12 cellular contexts compared by ENCODE assay signal in genomic region chr6:133964052-133964451, GRCh38. TPM values are rescaled to one million over a fixed set of nuclear protein-coding genes. Genes with fewer than 3 reads are reported as not detected.
A peak's percentile ranks its signal among the peaks of the same experiment; 100 is the strongest.
DNase-seq lines count a peak whose midpoint lies in the region; ATAC-seq and TF ChIP-seq lines count a peak whose summit lies in the region.
"Had no signal": no experiment of that assay in that cellular context is flagged by ENCODE, and none has a peak within 500 bp of the region (broad histone marks: within the 10 kb centered on the region; RNA-seq: fewer than 3 reads in every experiment).

No MANE protein-coding gene starts in this region.

- peaks cover 46% of the 10 kb centered on the region for H4K20me1 ChIP-seq in Karpas-422 (ENCODE audit: insufficient read depth, low read depth, low read length)

- H3K27ac ChIP-seq in Karpas-422 (ENCODE audit: low read length) (no peak overlapping the region), heart right ventricle (no peak overlapping the region)
- H3K27ac ChIP-seq: thoracic aorta had no signal

- H3K9ac ChIP-seq in Karpas-422 (ENCODE audit: low read length) = no peak overlapping the region

- H3K79me2 ChIP-seq in Karpas-422 (ENCODE audit: low read length) = peaks cover 100% of the 10 kb centered on the region

- H3K4me2 ChIP-seq in Karpas-422 (ENCODE audit: low read depth, low read length, poor library complexity, severe bottlenecking) = no peak overlapping the region

- POLR2A ChIA-PET in activated CD4-positive, alpha-beta memory T cell treated with anti-CD3 and anti-CD28 coated beads for 36 hours (lab: Charles Lee) = interaction anchor here (0.6 to 1.5 kb wide), 2 partner anchors 10 to 25 kb away, joined by 3 read pairs; no protein-coding TSS in a partner anchor
- POLR2A ChIA-PET in activated CD4-positive, alpha-beta memory T cell treated with anti-CD3 and anti-CD28 coated beads, Interleukin-2, amount 10 ng/mL, durations not matched to agents 7 days and 5 days (lab: Charles Lee) = no interaction called here

- CTCF ChIA-PET in activated CD4-positive, alpha-beta memory T cell treated with anti-CD3 and anti-CD28 coated beads for 36 hours (lab: Charles Lee) = interaction anchor here (0.5 to 5.7 kb wide), 5 partner anchors 9 to 40 kb away, joined by 3 to 33 read pairs (median 3); partner anchors contain the start of gene TBPL1
- CTCF ChIA-PET in activated CD4-positive, alpha-beta memory T cell treated with anti-CD3 and anti-CD28 coated beads, Interleukin-2, amount 10 ng/mL, durations not matched to agents 7 days and 5 days (lab: Charles Lee) = interaction anchor here (0.7 kb wide), 1 partner anchor 55 kb away, joined by 3 read pairs; no protein-coding TSS in a partner anchor

- no peaks in the 10 kb centered on the region for H3K27me3 ChIP-seq in Karpas-422 (ENCODE audit: low read length)
- H3K27me3 ChIP-seq in heart right ventricle = no peaks in the 10 kb centered on the region

- peaks cover 36% of the 10 kb centered on the region for H3K4me1 ChIP-seq in Karpas-422 (ENCODE audit: low read length)
- peaks cover 0 to 26% (median 7%) of the 10 kb centered on the region in 9 donors for H3K4me1 ChIP-seq in heart right ventricle

- H3K4me3 Mint-ChIP-seq in activated CD4-positive, alpha-beta memory T cell treated with anti-CD3 and anti-CD28 coated beads for 36 hours = no peak overlapping the region
- H3K4me3 Mint-ChIP-seq in activated CD4-positive, alpha-beta memory T cell treated with anti-CD3 and anti-CD28 coated beads, Interleukin-2, amount 10 ng/mL, durations not matched to agents 7 days and 5 days = no peak overlapping the region
- H3K4me3 Mint-ChIP-seq in activated T-helper 2 cell treated with anti-CD3 and anti-CD28 coated beads, Interferon-gamma antibody, Interleukin-2, Interleukin-4, amounts not matched to agents 10 μg/mL and 5 μg/mL and 100 μg/mL, durations not matched to agents 14 hours and 24 hours and 36 hours (ENCODE audit: low read depth) = no peak overlapping the region
- H3K4me3 Mint-ChIP-seq: activated CD4-positive, alpha-beta T cell treated with anti-CD3 and anti-CD28 coated beads, Interleukin-2, amount 10 ng/mL, durations not matched to agents 24 days and 14 days had no signal

- no peaks in the 10 kb centered on the region for H3K9me2 ChIP-seq in Karpas-422 (replicated peaks; ENCODE audit: insufficient read depth, low read length)

- peak overlapping the region; percentile 5 for H3K27ac Mint-ChIP-seq in activated CD4-positive, alpha-beta memory T cell treated with anti-CD3 and anti-CD28 coated beads for 36 hours
- no peak overlapping the region for H3K27ac Mint-ChIP-seq in activated CD4-positive, alpha-beta memory T cell treated with anti-CD3 and anti-CD28 coated beads, Interleukin-2, amount 10 ng/mL, durations not matched to agents 7 days and 5 days
- H3K27ac Mint-ChIP-seq in activated T-helper 2 cell treated with anti-CD3 and anti-CD28 coated beads, Interferon-gamma antibody, Interleukin-2, Interleukin-4, amounts not matched to agents 10 μg/mL and 5 μg/mL and 100 μg/mL, durations not matched to agents 14 hours and 24 hours and 36 hours = no peak overlapping the region
- H3K27ac Mint-ChIP-seq: activated CD4-positive, alpha-beta T cell treated with anti-CD3 and anti-CD28 coated beads, Interleukin-2, amount 10 ng/mL, durations not matched to agents 24 days and 14 days had no signal

- WGBS in heart right ventricle, 2 donors = 89% methylated on average over 1 of the region's 1 CpG

- H3K4me1 Mint-ChIP-seq in activated CD4-positive, alpha-beta memory T cell treated with anti-CD3 and anti-CD28 coated beads for 36 hours (ENCODE audit: low read depth) = peaks cover 62% of the 10 kb centered on the region
- H3K4me1 Mint-ChIP-seq in activated CD4-positive, alpha-beta memory T cell treated with anti-CD3 and anti-CD28 coated beads, Interleukin-2, amount 10 ng/mL, durations not matched to agents 7 days and 5 days = peaks cover 36% of the 10 kb centered on the region
- peaks cover 20% of the 10 kb centered on the region for H3K4me1 Mint-ChIP-seq in activated T-helper 2 cell treated with anti-CD3 and anti-CD28 coated beads, Interferon-gamma antibody, Interleukin-2, Interleukin-4, amounts not matched to agents 10 μg/mL and 5 μg/mL and 100 μg/mL, durations not matched to agents 14 hours and 24 hours and 36 hours (ENCODE audit: low read depth)

- H3K36me3 Mint-ChIP-seq in activated CD4-positive, alpha-beta memory T cell treated with anti-CD3 and anti-CD28 coated beads for 36 hours = no peaks in the 10 kb centered on the region
- H3K36me3 Mint-ChIP-seq in activated CD4-positive, alpha-beta memory T cell treated with anti-CD3 and anti-CD28 coated beads, Interleukin-2, amount 10 ng/mL, durations not matched to agents 7 days and 5 days (ENCODE audit: low read depth) = peaks cover 6% of the 10 kb centered on the region
- H3K36me3 Mint-ChIP-seq in activated T-helper 2 cell treated with anti-CD3 and anti-CD28 coated beads, Interferon-gamma antibody, Interleukin-2, Interleukin-4, amounts not matched to agents 10 μg/mL and 5 μg/mL and 100 μg/mL, durations not matched to agents 14 hours and 24 hours and 36 hours (ENCODE audit: low read depth) = no peaks in the 10 kb centered on the region

- DNase-seq in activated CD4-positive, alpha-beta memory T cell treated with anti-CD3 and anti-CD28 coated beads for 36 hours = no peak
- DNase-seq in activated CD4-positive, alpha-beta memory T cell treated with anti-CD3 and anti-CD28 coated beads, Interleukin-2, amount 10 ng/mL, durations not matched to agents 7 days and 5 days = no peak
- DNase-seq in NCI-H226 (peak; percentile 85), retinal pigment epithelial cell (ENCODE audit: low read depth) (peak; percentile 74), Karpas-422 (no peak), heart right ventricle (no peak)
- no peak for DNase-seq in activated T-helper 2 cell treated with anti-CD3 and anti-CD28 coated beads, Interferon-gamma antibody, Interleukin-2, Interleukin-4, amounts not matched to agents 10 μg/mL and 5 μg/mL and 100 μg/mL, durations not matched to agents 14 hours and 24 hours and 36 hours (ENCODE audit: low spot score)
- DNase-seq: activated CD4-positive, alpha-beta T cell treated with anti-CD3 and anti-CD28 coated beads, Interleukin-2, amount 10 ng/mL, durations not matched to agents 24 days and 14 days; NCI-H1417 treated with DMSO at 0.1 percent for 48 hours; retina had no signal

- H3K9me3 ChIP-seq in Karpas-422 (ENCODE audit: low read length) (no peaks in the 10 kb centered on the region), heart right ventricle (no peaks in the 10 kb centered on the region)
- H3K9me3 ChIP-seq: thoracic aorta had no signal

- no peaks in the 10 kb centered on the region for H3K36me3 ChIP-seq in Karpas-422 (ENCODE audit: insufficient read depth, low read length)
- no peaks in the 10 kb centered on the region for H3K36me3 ChIP-seq in heart right ventricle
- H3K36me3 ChIP-seq: thoracic aorta had no signal

- intact Hi-C loops in activated CD4-positive, alpha-beta memory T cell treated with anti-CD3 and anti-CD28 coated beads for 36 hours (cut with micrococcal nuclease) = loop anchor here (1.0 to 5.0 kb wide), 2 partner anchors 11 to 473 kb away; partner anchors contain the start of gene TBPL1
- intact Hi-C loops in activated T-helper 2 cell treated with anti-CD3 and anti-CD28 coated beads, Interferon-gamma antibody, Interleukin-2, Interleukin-4, amounts not matched to agents 10 μg/mL and 5 μg/mL and 100 μg/mL, durations not matched to agents 14 hours and 24 hours and 36 hours (cut with micrococcal nuclease) = no loop called here
- intact Hi-C loops in heart right ventricle (cut with DNase I) = no loop called here

- H3K9me3 Mint-ChIP-seq in activated CD4-positive, alpha-beta memory T cell treated with anti-CD3 and anti-CD28 coated beads for 36 hours = no peaks in the 10 kb centered on the region
- H3K9me3 Mint-ChIP-seq in activated CD4-positive, alpha-beta memory T cell treated with anti-CD3 and anti-CD28 coated beads, Interleukin-2, amount 10 ng/mL, durations not matched to agents 7 days and 5 days = no peaks in the 10 kb centered on the region
- no peaks in the 10 kb centered on the region for H3K9me3 Mint-ChIP-seq in activated T-helper 2 cell treated with anti-CD3 and anti-CD28 coated beads, Interferon-gamma antibody, Interleukin-2, Interleukin-4, amounts not matched to agents 10 μg/mL and 5 μg/mL and 100 μg/mL, durations not matched to agents 14 hours and 24 hours and 36 hours
- H3K9me3 Mint-ChIP-seq: activated CD4-positive, alpha-beta T cell treated with anti-CD3 and anti-CD28 coated beads, Interleukin-2, amount 10 ng/mL, durations not matched to agents 24 days and 14 days had no signal

- ATAC-seq in esophagus mucosa (peak; percentile 51), heart right ventricle (no peak)

- H3K27me3 Mint-ChIP-seq in activated CD4-positive, alpha-beta memory T cell treated with anti-CD3 and anti-CD28 coated beads for 36 hours = no peaks in the 10 kb centered on the region
- no peaks in the 10 kb centered on the region for H3K27me3 Mint-ChIP-seq in activated CD4-positive, alpha-beta memory T cell treated with anti-CD3 and anti-CD28 coated beads, Interleukin-2, amount 10 ng/mL, durations not matched to agents 7 days and 5 days
- no peaks in the 10 kb centered on the region for H3K27me3 Mint-ChIP-seq in activated T-helper 2 cell treated with anti-CD3 and anti-CD28 coated beads, Interferon-gamma antibody, Interleukin-2, Interleukin-4, amounts not matched to agents 10 μg/mL and 5 μg/mL and 100 μg/mL, durations not matched to agents 14 hours and 24 hours and 36 hours (ENCODE audit: low read depth)
- H3K27me3 Mint-ChIP-seq: activated CD4-positive, alpha-beta T cell treated with anti-CD3 and anti-CD28 coated beads, Interleukin-2, amount 10 ng/mL, durations not matched to agents 24 days and 14 days had no signal

- no peak for TF ChIP-seq CTCF in retinal pigment epithelial cell (conservative IDR thresholded peaks at IDR 0.05; ENCODE audit: low read depth, low read length)
- TF ChIP-seq CTCF in heart right ventricle (IDR thresholded peaks at IDR 0.05) = no peak

- H2AFZ ChIP-seq in Karpas-422 (ENCODE audit: low read length) = no peak overlapping the region

- H3K4me3 ChIP-seq in retinal pigment epithelial cell (ENCODE audit: low read length) = no peak overlapping the region
- no peak overlapping the region for H3K4me3 ChIP-seq in Karpas-422 (ENCODE audit: low read length)
- H3K4me3 ChIP-seq in heart right ventricle = no peak overlapping the region
- H3K4me3 ChIP-seq: thoracic aorta had no signal

RNA-seq across cellular contexts. Expression of gene TBPL1, which starts 11.0 kb away (rescaled TPM):
- 10 to 100 TPM; 31.3 to 35.7 TPM for total RNA-seq in activated CD4-positive, alpha-beta memory T cell treated with anti-CD3 and anti-CD28 coated beads for 36 hours
- 10 to 100 TPM; 33.5 to 35.5 TPM for total RNA-seq in activated CD4-positive, alpha-beta memory T cell treated with anti-CD3 and anti-CD28 coated beads, Interleukin-2, amount 10 ng/mL, durations not matched to agents 7 days and 5 days
- 11.4 TPM for total RNA-seq in esophagus mucosa
- total RNA-seq in Karpas-422 (2014; rRNA removed; shearing (Covaris generic); ENCODE audit: low replicate concordance) = 45.6 and 161 TPM in 2 replicates
- total RNA-seq in activated T-helper 2 cell treated with anti-CD3 and anti-CD28 coated beads, Interferon-gamma antibody, Interleukin-2, Interleukin-4, amounts not matched to agents 10 μg/mL and 5 μg/mL and 100 μg/mL, durations not matched to agents 14 hours and 24 hours and 36 hours = 29.7 and 31.2 TPM in 2 replicates
- total RNA-seq in heart right ventricle = 10 to 100 TPM in 9 of 10 donors, 1 to 10 TPM in 1; 9.0 to 18.1 (median 13.8) TPM
- polyA plus RNA-seq in heart right ventricle = 10 to 100 TPM; 16.7 to 18.9 TPM

Comparison
In these comparisons a context has a peak if more than half of its experiments do, and no peak if none do; other contexts are left out.
1. DNase-seq: peak in NCI-H226 (single experiment) and retinal pigment epithelial cell (single experiment); none in activated CD4-positive, alpha-beta memory T cell treated with anti-CD3 and anti-CD28 coated beads for 36 hours (single experiment), activated CD4-positive, alpha-beta memory T cell treated with anti-CD3 and anti-CD28 coated beads, Interleukin-2, amount 10 ng/mL, durations not matched to agents 7 days and 5 days (single experiment), Karpas-422 (single experiment), activated T-helper 2 cell treated with anti-CD3 and anti-CD28 coated beads, Interferon-gamma antibody, Interleukin-2, Interleukin-4, amounts not matched to agents 10 μg/mL and 5 μg/mL and 100 μg/mL, durations not matched to agents 14 hours and 24 hours and 36 hours (single experiment) and heart right ventricle (0 of 2).